In genomic region chr6:24833711-24834386, GRCh38 we compare ENCODE assay signal across 1 cellular context.
TF ChIP-seq lines count a peak whose summit lies in the region.

No MANE protein-coding gene starts in this region.

TF ChIP-seq in HepG2, 621 proteins besides CTCF, POLR2A, EP300 and RAD21:
- no peak for TF ChIP-seq PAF1 (CRISPR knock-in tag; IDR thresholded peaks at IDR 0.05)
- TF ChIP-seq GPN1 (CRISPR knock-in tag; IDR thresholded peaks at IDR 0.05; ENCODE audit: borderline replicate concordance) = no peak
- TF ChIP-seq TSC22D2 (CRISPR knock-in tag; IDR thresholded peaks at IDR 0.05; ENCODE audit: borderline replicate concordance) = no peak
- TF ChIP-seq POLR2AphosphoS2 (IDR thresholded peaks at IDR 0.05; ENCODE audit: low read depth, low read length) = no peak
- TF ChIP-seq GTF3A (CRISPR knock-in tag; conservative IDR thresholded peaks at IDR 0.05) = no peak
- no peak for TF ChIP-seq CSRNP2 (CRISPR knock-in tag; conservative IDR thresholded peaks at IDR 0.05; ENCODE audit: low read depth)
- no peak for TF ChIP-seq ZFP36 (IDR thresholded peaks at IDR 0.05; ENCODE audit: borderline replicate concordance, low read depth, low read length, partially characterized antibody)
- no peak for TF ChIP-seq NFAT5 (CRISPR knock-in tag; IDR thresholded peaks at IDR 0.05)
- no peak for TF ChIP-seq CHD4 (IDR thresholded peaks at IDR 0.05; ENCODE audit: borderline replicate concordance, low read length)
- TF ChIP-seq ZNF124 (CRISPR knock-in tag; IDR thresholded peaks at IDR 0.05) = no peak
- no peak for TF ChIP-seq HMG20A (CRISPR knock-in tag; IDR thresholded peaks at IDR 0.05; ENCODE audit: borderline replicate concordance)
- TF ChIP-seq ZNF503 (CRISPR knock-in tag; IDR thresholded peaks at IDR 0.05) = no peak
- TF ChIP-seq ZNF782 (CRISPR knock-in tag; IDR thresholded peaks at IDR 0.05; ENCODE audit: borderline replicate concordance) = no peak
- no peak for TF ChIP-seq ZBTB2 (CRISPR knock-in tag; IDR thresholded peaks at IDR 0.05; ENCODE audit: low read depth)
- no peak for TF ChIP-seq ZNF770 (CRISPR knock-in tag; IDR thresholded peaks at IDR 0.05)
- TF ChIP-seq LBX2 (CRISPR knock-in tag; IDR thresholded peaks at IDR 0.05; ENCODE audit: borderline replicate concordance) = no peak
